In the genomic region with DNA sequence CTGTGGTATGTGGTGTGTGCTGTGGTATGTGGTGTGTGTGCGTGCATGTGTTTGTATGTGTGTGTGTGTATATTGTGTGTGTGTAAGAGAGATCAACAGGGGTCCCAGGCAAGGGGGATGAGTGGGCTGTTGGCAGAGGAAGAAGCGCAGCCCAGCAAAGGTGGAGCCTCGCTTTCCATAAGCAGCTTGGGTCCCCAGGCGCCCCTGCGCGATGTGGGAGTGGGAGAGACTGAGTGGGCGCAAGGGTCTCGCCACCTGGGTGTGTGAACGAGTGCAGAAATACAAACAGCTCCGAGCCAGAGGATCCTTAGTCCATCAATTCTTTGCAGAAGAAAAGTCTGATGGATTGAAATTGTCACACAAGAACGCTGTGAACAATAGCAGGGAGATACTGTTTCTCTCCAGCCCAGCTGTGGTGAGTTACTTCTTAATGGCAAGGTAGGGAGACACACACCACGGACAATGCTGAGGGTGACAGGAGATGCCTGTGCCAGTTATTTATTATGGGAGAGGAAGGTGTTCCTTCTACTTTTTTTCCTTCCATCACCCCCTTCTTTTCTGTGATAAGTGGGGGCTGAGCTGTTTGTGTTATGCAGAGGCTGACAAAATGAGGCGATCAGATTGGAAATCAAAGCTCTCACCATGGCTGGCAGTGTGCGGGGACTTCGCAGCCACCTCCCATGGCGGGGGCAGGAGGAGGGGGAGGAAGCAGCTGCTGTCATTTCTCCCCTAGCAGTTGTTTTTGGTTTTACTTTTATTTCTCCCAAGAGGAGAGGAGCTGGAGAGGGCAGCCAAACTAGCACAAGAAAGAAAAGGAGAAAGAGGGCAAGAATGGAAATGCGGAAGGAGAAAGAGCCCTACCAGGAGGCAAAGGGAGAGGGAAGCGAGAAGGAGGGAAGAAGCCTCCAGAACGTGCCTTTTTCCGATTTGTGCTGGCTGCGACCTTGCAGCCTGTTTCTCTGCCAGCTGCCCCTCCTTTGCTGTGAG, we compare ENCODE assay signal across 9 cellular contexts.
A peak's percentile ranks its signal among the peaks of the same experiment; 100 is the strongest.
DNase-seq lines count a peak whose midpoint lies in the region; ATAC-seq and TF ChIP-seq lines count a peak whose summit lies in the region.
"Had no signal": no experiment of that assay in that cellular context is flagged by ENCODE, and none has a peak within 500 bp of the region (broad histone marks: within the 10 kb centered on the region; RNA-seq: fewer than 3 reads in every experiment).

No MANE protein-coding gene starts in this region.

- no peaks in the 10 kb centered on the region for H3K9me2 ChIP-seq in MM.1S (replicated peaks; ENCODE audit: insufficient read depth, low read length)

- H3K27me3 ChIP-seq in MM.1S (replicated peaks; ENCODE audit: insufficient read depth, low read length) (no peaks in the 10 kb centered on the region), brain microvascular endothelial cell (replicated peaks) (no peaks in the 10 kb centered on the region), layer of hippocampus (ENCODE audit: control insufficient read depth, insufficient read depth, low read length) (no peaks in the 10 kb centered on the region), aorta (ENCODE audit: control insufficient read depth in 1 of 2, insufficient read depth in 2 of 2, low read length in 1 of 2) (no peaks in the 10 kb centered on the region)

- peak; percentile 47 for ATAC-seq in aorta (ENCODE audit: low FRiP score)

- H3F3A ChIP-seq in MM.1S (ENCODE audit: insufficient read depth, low read length), result peaks cover 6% of the 10 kb centered on the region; the same call in 1 of the 2 replicates

- WGBS in aorta, 2 donors, result 13 to 15% methylated on average over 21 of the region's 21 CpGs

- H2AFZ ChIP-seq in MM.1S (ENCODE audit: low read length), result peak overlapping the region; percentile 88

- peak overlapping the region; percentile 63 for H3K4me3 ChIP-seq in MM.1S (ENCODE audit: low read length)
- H3K4me3 ChIP-seq in brain microvascular endothelial cell (ENCODE audit: low read depth, low read length), result peak overlapping the region; percentile 26
- no peak overlapping the region for H3K4me3 ChIP-seq in aorta (ENCODE audit: low read length in 2 of 2)

- peak; percentile 36 for DNase-seq in GM10248 (ENCODE audit: extremely low spot score)
- peak; percentile 54 for DNase-seq in MM.1S
- DNase-seq in brain microvascular endothelial cell, result no peak
- DNase-seq in aorta, result no peak
- DNase-seq in stimulated activated naive CD4-positive, alpha-beta T cell (lab: John Stamatoyannopoulos, UW), result no peak
- no peak for DNase-seq in OCI-M2 (lab: John Stamatoyannopoulos, UW; ENCODE audit: unreplicated experiment)
- DNase-seq in amniotic stem cell (lab: John Stamatoyannopoulos, UW), result no peak

- in situ Hi-C loops in brain microvascular endothelial cell (cut with HindIII; ENCODE audit: low pct_ligation_motif_present, low sequenced_read_pairs), result no loop called here

- no peaks in the 10 kb centered on the region for H3K9me3 ChIP-seq in MM.1S (replicated peaks; ENCODE audit: insufficient read depth, low read length)
- H3K9me3 ChIP-seq in aorta (ENCODE audit: control insufficient read depth, low read length), result no peaks in the 10 kb centered on the region

- H3K79me2 ChIP-seq in MM.1S (ENCODE audit: low read length), result no peaks in the 10 kb centered on the region

- H3K4me1 ChIP-seq in MM.1S (ENCODE audit: low read length) (peaks cover 11% of the 10 kb centered on the region), aorta (ENCODE audit: control insufficient read depth in 1 of 2, insufficient read depth in 2 of 2, low read length in 2 of 2) (no peaks in the 10 kb centered on the region)

- CTCF ChIA-PET in GM10248 (lab: Yijun Ruan, JAX), result interaction anchor here (1.0 to 2.4 kb wide), 10 partner anchors 8 to 438 kb away, joined by 3 to 47 read pairs (median 4); no protein-coding TSS in a partner anchor

- H3K27ac ChIP-seq in MM.1S (ENCODE audit: low read length) (no peak overlapping the region), brain microvascular endothelial cell (peak overlapping the region; percentile 59), layer of hippocampus (ENCODE audit: low read depth, low read length) (peak overlapping the region; percentile 3), aorta (ENCODE audit: low read depth in 1 of 2, low read length in 2 of 2) (no peak overlapping the region)
- H3K27ac ChIP-seq: HL-60 had no signal

- H3K9ac ChIP-seq in MM.1S (ENCODE audit: low read length), result peak overlapping the region; percentile 28; the same call in 1 of the 2 replicates

- no peaks in the 10 kb centered on the region for H3K36me3 ChIP-seq in MM.1S (replicated peaks; ENCODE audit: insufficient read depth, low read length)
- H3K36me3 ChIP-seq in brain microvascular endothelial cell (replicated peaks), result no peaks in the 10 kb centered on the region
- no peaks in the 10 kb centered on the region for H3K36me3 ChIP-seq in aorta (ENCODE audit: control insufficient read depth in 1 of 2, insufficient read depth in 2 of 2, low read length in 1 of 2)

- H3K4me2 ChIP-seq in MM.1S (ENCODE audit: low read depth, low read length), result peak overlapping the region; percentile 83

- POLR2A ChIA-PET in GM10248 (lab: Yijun Ruan, JAX), result no interaction called here

- H4K20me1 ChIP-seq in MM.1S (ENCODE audit: insufficient read depth, low read length), result no peaks in the 10 kb centered on the region

- intact Hi-C loops in aorta (cut with DNase I), result no loop called here

- TF ChIP-seq CTCF in GM10248 (IDR thresholded peaks at IDR 0.05; ENCODE audit: control extremely low read depth, extremely low read depth, low read depth, missing control alignments) (no peak), MM.1S (IDR thresholded peaks at IDR 0.05; ENCODE audit: low read length) (no peak), brain microvascular endothelial cell (IDR thresholded peaks at IDR 0.05; ENCODE audit: low read depth, low read length, missing control alignments) (no peak)

Comparison
In these comparisons a context has a peak if more than half of its experiments do, and no peak if none do; other contexts are left out.
1. DNase-seq: peak in GM10248 (single experiment) and MM.1S (single experiment); none in brain microvascular endothelial cell (single experiment), aorta (0 of 2), stimulated activated naive CD4-positive, alpha-beta T cell (0 of 6), OCI-M2 (single experiment) and amniotic stem cell (single experiment).
2. H3K27ac ChIP-seq: peak in brain microvascular endothelial cell (single experiment) and layer of hippocampus (single experiment); none in MM.1S (single experiment) and aorta (0 of 2).
3. H3K4me3 ChIP-seq: peak in MM.1S (single experiment) and brain microvascular endothelial cell (single experiment); none in aorta (0 of 2).